In genomic region chr13:50715402-50716146, GRCh38 we compare ENCODE assay signal across 15 cellular contexts.
DNase-seq lines count a peak whose midpoint lies in the region; ATAC-seq lines count a peak whose summit lies in the region.
"Had no signal": no experiment of that assay in that cellular context is flagged by ENCODE, and none has a peak within 500 bp of the region (broad histone marks: within the 10 kb centered on the region; RNA-seq: fewer than 3 reads in every experiment).

No MANE protein-coding gene starts in this region.

- peaks cover 0 to 5% (median 0%) of the 10 kb centered on the region in 5 donors for H3K36me3 Mint-ChIP-seq in naive thymus-derived CD4-positive, alpha-beta T cell
- no peaks in the 10 kb centered on the region for H3K36me3 Mint-ChIP-seq in activated T-cell treated with anti-CD3 and anti-CD28 coated beads, Interleukin-2, amount 50 U/mL, for 24 hours (ENCODE audit: low read depth)
- H3K36me3 Mint-ChIP-seq: type B pancreatic cell had no signal

- ATAC-seq in naive thymus-derived CD4-positive, alpha-beta T cell, result peak; percentile 67
- no peak for ATAC-seq in HG02870 (IDR thresholded peaks at IDR 0.05; ENCODE audit: unreplicated experiment)
- ATAC-seq: GM12878, GM23338 had no signal

- no peak overlapping the region for H3K4me3 Mint-ChIP-seq in naive thymus-derived CD4-positive, alpha-beta T cell
- no peak overlapping the region for H3K4me3 Mint-ChIP-seq in activated T-cell treated with anti-CD3 and anti-CD28 coated beads, Interleukin-2, amount 50 U/mL, for 24 hours
- H3K4me3 Mint-ChIP-seq: GM23338, type B pancreatic cell had no signal

- H3K27ac ChIP-seq in BLaER1 treated with 17β-estradiol and CSF1 and Interleukin-3, amounts not matched to agents 10 nM and 100 nM, result peak overlapping the region in 9 of 11 experiments; percentile 46 to 89 (median 83); a peak in 15 of 22 replicates
- no peak overlapping the region for H3K27ac ChIP-seq in naive thymus-derived CD4-positive, alpha-beta T cell (ENCODE audit: low read depth, low read length)

- H3K27ac Mint-ChIP-seq in naive thymus-derived CD4-positive, alpha-beta T cell, result peak overlapping the region in 1 of 9 donors; percentile 12
- no peak overlapping the region for H3K27ac Mint-ChIP-seq in activated T-cell treated with anti-CD3 and anti-CD28 coated beads, Interleukin-2, amount 50 U/mL, for 24 hours
- H3K27ac Mint-ChIP-seq: GM23338, type B pancreatic cell had no signal

- peak overlapping the region in 8 of 11 experiments; percentile 73 to 94 (median 81); a peak in 15 of 22 replicates for H3K4me2 ChIP-seq in BLaER1 treated with 17β-estradiol and CSF1 and Interleukin-3, amounts not matched to agents 10 nM and 100 nM
- H3K4me2 ChIP-seq: GM23338 had no signal

- H3K27me3 ChIP-seq in BLaER1 treated with 17β-estradiol and CSF1 and Interleukin-3, amounts not matched to agents 10 nM and 100 nM, result no peaks in the 10 kb centered on the region
- no peaks in the 10 kb centered on the region for H3K27me3 ChIP-seq in naive thymus-derived CD4-positive, alpha-beta T cell (ENCODE audit: control insufficient read depth in 2 of 2, insufficient read depth in 2 of 2, low read length in 2 of 2)

- H3K9ac ChIP-seq in BLaER1 treated with 17β-estradiol and CSF1 and Interleukin-3, amounts not matched to agents 10 nM and 100 nM, result 0 out of 22 replicates have a peak overlapping the region, but pooled peaks of 1 of the 11 experiments have one; percentile 71

- H3K9me3 ChIP-seq in BLaER1 treated with 17β-estradiol and CSF1 and Interleukin-3, amounts not matched to agents 10 nM and 100 nM (replicated peaks in 1 of 11), result peaks cover 0 to 18% (median 0%) of the 10 kb centered on the region in 11 experiments; a peak in 9 of 22 replicates
- no peaks in the 10 kb centered on the region for H3K9me3 ChIP-seq in naive thymus-derived CD4-positive, alpha-beta T cell (ENCODE audit: control insufficient read depth in 2 of 3, low read length in 3 of 3)

- peaks cover 0 to 2% (median 0%) of the 10 kb centered on the region in 11 donors for H3K9me3 Mint-ChIP-seq in naive thymus-derived CD4-positive, alpha-beta T cell
- no peaks in the 10 kb centered on the region for H3K9me3 Mint-ChIP-seq in activated T-cell treated with anti-CD3 and anti-CD28 coated beads, Interleukin-2, amount 50 U/mL, for 24 hours
- H3K9me3 Mint-ChIP-seq: GM23338 had no signal

- no peaks in the 10 kb centered on the region for H3K36me3 ChIP-seq in BLaER1 treated with 17β-estradiol and CSF1 and Interleukin-3, amounts not matched to agents 10 nM and 100 nM
- no peaks in the 10 kb centered on the region for H3K36me3 ChIP-seq in naive thymus-derived CD4-positive, alpha-beta T cell (ENCODE audit: control insufficient read depth in 2 of 3, insufficient read depth in 3 of 3, low read length in 3 of 3)

- no peak overlapping the region for H3K4me3 ChIP-seq in BLaER1 treated with 17β-estradiol and CSF1 and Interleukin-3, amounts not matched to agents 10 nM and 100 nM
- no peak overlapping the region for H3K4me3 ChIP-seq in naive thymus-derived CD4-positive, alpha-beta T cell (ENCODE audit: low read length)
- H3K4me3 ChIP-seq: GM12878, GM23338 had no signal

- peaks cover 26 to 52% (median 38%) of the 10 kb centered on the region in 10 experiments for H3K4me1 ChIP-seq in BLaER1 treated with 17β-estradiol and CSF1 and Interleukin-3, amounts not matched to agents 10 nM and 100 nM
- peaks cover 8% of the 10 kb centered on the region in 2 donors for H3K4me1 ChIP-seq in naive thymus-derived CD4-positive, alpha-beta T cell (ENCODE audit: control insufficient read depth in 2 of 2, insufficient read depth in 2 of 2, low read length in 2 of 2)

- H4K20me1 ChIP-seq in BLaER1 treated with 17β-estradiol and CSF1 and Interleukin-3, amounts not matched to agents 10 nM and 100 nM, result no peaks in the 10 kb centered on the region

- DNase-seq in SIG-M5 treated with dmso at 0.1 percent for 504 hours (lab: John Stamatoyannopoulos, UW; ENCODE audit: unreplicated experiment) (peak; percentile 97), head of caudate nucleus (peak in 38 of 42 donors; percentile 16 to 72 (median 45)), mesenteric fat pad (ENCODE audit: low spot score) (no peak), activated T-cell treated with anti-CD3 and anti-CD28 coated beads for 4 hours (no peak)
- no peak for DNase-seq in naive thymus-derived CD4-positive, alpha-beta T cell
- DNase-seq in activated T-cell treated with anti-CD3 and anti-CD28 coated beads, Interleukin-2, amount 50 U/mL, for 24 hours, result no peak
- DNase-seq: activated CD8-positive, alpha-beta memory T cell treated with anti-CD3 and anti-CD28 coated beads, Interleukin-2, amount 50 U/mL, for 48 hours; NCI-H1105; RPMI8226; small intestine had no signal

- H3K4me1 Mint-ChIP-seq in naive thymus-derived CD4-positive, alpha-beta T cell, result peaks cover 11 to 26% (median 14%) of the 10 kb centered on the region in 7 donors
- peaks cover 18% of the 10 kb centered on the region for H3K4me1 Mint-ChIP-seq in activated T-cell treated with anti-CD3 and anti-CD28 coated beads, Interleukin-2, amount 50 U/mL, for 24 hours (ENCODE audit: low read depth)
- H3K4me1 Mint-ChIP-seq: GM23338 had no signal

- CTCF ChIA-PET in naive thymus-derived CD4-positive, alpha-beta T cell (lab: Charles Lee), result no interaction called here

- peaks cover 0 to 48% (median 9%) of the 10 kb centered on the region in 5 donors for H3K27me3 Mint-ChIP-seq in naive thymus-derived CD4-positive, alpha-beta T cell
- peaks cover 8% of the 10 kb centered on the region for H3K27me3 Mint-ChIP-seq in activated T-cell treated with anti-CD3 and anti-CD28 coated beads, Interleukin-2, amount 50 U/mL, for 24 hours
- H3K27me3 Mint-ChIP-seq: type B pancreatic cell had no signal

- POLR2A ChIA-PET in naive thymus-derived CD4-positive, alpha-beta T cell (lab: Charles Lee), result no interaction called here

- intact Hi-C loops in head of caudate nucleus (cut with DNase I), result no loop called here
- intact Hi-C loops in naive thymus-derived CD4-positive, alpha-beta T cell (cut with micrococcal nuclease), result loop anchor here in 1 of 2 donors (10.0 kb wide), 1 partner anchor 199 kb away; no protein-coding TSS in a partner anchor

Comparison
In these comparisons a context has a peak if more than half of its experiments do, and no peak if none do; other contexts are left out.
1. DNase-seq: peak in SIG-M5 treated with dmso at 0.1 percent for 504 hours (single experiment) and head of caudate nucleus (38 of 42); none in naive thymus-derived CD4-positive, alpha-beta T cell (0 of 9), activated T-cell treated with anti-CD3 and anti-CD28 coated beads, Interleukin-2, amount 50 U/mL, for 24 hours (single experiment), mesenteric fat pad (single experiment) and activated T-cell treated with anti-CD3 and anti-CD28 coated beads for 4 hours (single experiment).